Comparison of ENCODE assay signal across 9 cellular contexts in genomic region chr9:98045234-98046160, GRCh38. TPM values are rescaled to one million over a fixed set of nuclear protein-coding genes. Genes with fewer than 3 reads are reported as not detected.
A peak's percentile ranks its signal among the peaks of the same experiment; 100 is the strongest.
DNase-seq lines count a peak whose midpoint lies in the region; ATAC-seq and TF ChIP-seq lines count a peak whose summit lies in the region.
"Had no signal": no experiment of that assay in that cellular context is flagged by ENCODE, and none has a peak within 500 bp of the region (broad histone marks: within the 10 kb centered on the region; RNA-seq: fewer than 3 reads in every experiment).

No MANE protein-coding gene starts in this region.

- peak; percentile 86 for ATAC-seq in GM21423 (IDR thresholded peaks at IDR 0.05; ENCODE audit: unreplicated experiment)
- ATAC-seq in lower lobe of right lung = peak; percentile 61 to 75

- TF ChIP-seq CTCF in lower lobe of right lung (IDR thresholded peaks at IDR 0.05) = no peak
- TF ChIP-seq CTCF in hepatocyte (IDR thresholded peaks at IDR 0.05; ENCODE audit: poor library complexity) = no peak

- peak overlapping the region; percentile 73 for H3K4me3 ChIP-seq in Karpas-422 (ENCODE audit: low read length)
- H3K4me3 ChIP-seq in lower lobe of right lung = peak overlapping the region; percentile 28
- no peak overlapping the region for H3K4me3 ChIP-seq in hepatocyte

- H3K79me2 ChIP-seq in Karpas-422 (ENCODE audit: low read length) (peaks cover 47% of the 10 kb centered on the region), hepatocyte (no peaks in the 10 kb centered on the region)

- H3K4me2 ChIP-seq in Karpas-422 (ENCODE audit: low read depth, low read length, poor library complexity, severe bottlenecking) = peak overlapping the region; percentile 81
- no peak overlapping the region for H3K4me2 ChIP-seq in hepatocyte

- H3K27me3 ChIP-seq in Karpas-422 (ENCODE audit: low read length) (no peaks in the 10 kb centered on the region), lower lobe of right lung (ENCODE audit: low read depth) (no peaks in the 10 kb centered on the region), hepatocyte (no peaks in the 10 kb centered on the region)

- H2AFZ ChIP-seq in Karpas-422 (ENCODE audit: low read length) (no peak overlapping the region), hepatocyte (no peak overlapping the region)

- H3K9me2 ChIP-seq in Karpas-422 (replicated peaks; ENCODE audit: insufficient read depth, low read length) = no peaks in the 10 kb centered on the region
- H3K9me2 ChIP-seq in hepatocyte (replicated peaks; ENCODE audit: insufficient read depth) = no peaks in the 10 kb centered on the region

- peaks cover 21% of the 10 kb centered on the region for H3K36me3 ChIP-seq in Karpas-422 (ENCODE audit: insufficient read depth, low read length)
- H3K36me3 ChIP-seq in lower lobe of right lung = no peaks in the 10 kb centered on the region
- no peaks in the 10 kb centered on the region for H3K36me3 ChIP-seq in hepatocyte (replicated peaks; ENCODE audit: insufficient read depth, low read depth)

- intact Hi-C loops in lower lobe of right lung (cut with DNase I) = no loop called here

- H3K9ac ChIP-seq in Karpas-422 (ENCODE audit: low read length) = peak overlapping the region; percentile 82

- WGBS in hepatocyte (ENCODE audit: low lambda C conversion rate, missing lambda C conversion rate) = 84% methylated on average over 6 of the region's 6 CpGs

- H3K4me1 ChIP-seq in Karpas-422 (ENCODE audit: low read length) (peaks cover 71% of the 10 kb centered on the region), lower lobe of right lung (no peaks in the 10 kb centered on the region), hepatocyte (ENCODE audit: insufficient read depth) (no peaks in the 10 kb centered on the region)

- peak; percentile 82 for DNase-seq in GDM1 (lab: John Stamatoyannopoulos, UW)
- DNase-seq in Karpas-422 = peak; percentile 96
- DNase-seq in activated CD4-positive, alpha-beta T cell treated with anti-CD3 and anti-CD28 coated beads for 4 hours = peak; percentile 12 to 18
- DNase-seq in lower lobe of right lung = no peak
- DNase-seq in hepatocyte (ENCODE audit: low spot score) = no peak
- no peak for DNase-seq in putamen (ENCODE audit: low spot score)
- no peak for DNase-seq in ecto neural progenitor cell (ENCODE audit: low spot score)
- DNase-seq: IMR-90 had no signal

- H3K9me3 ChIP-seq in Karpas-422 (ENCODE audit: low read length) (no peaks in the 10 kb centered on the region), lower lobe of right lung (no peaks in the 10 kb centered on the region), hepatocyte (ENCODE audit: low read depth) (no peaks in the 10 kb centered on the region)

- H3K27ac ChIP-seq in Karpas-422 (ENCODE audit: low read length) (peak overlapping the region; percentile 92), lower lobe of right lung (peak overlapping the region; percentile 14), hepatocyte (no peak overlapping the region)

- H4K20me1 ChIP-seq in Karpas-422 (ENCODE audit: insufficient read depth, low read depth, low read length) (peaks cover 8% of the 10 kb centered on the region), hepatocyte (ENCODE audit: insufficient read depth, poor library complexity, severe bottlenecking) (no peaks in the 10 kb centered on the region)

RNA-seq across cellular contexts. Expression of gene NANS, which starts 11.0 kb away (rescaled TPM):
- total RNA-seq in Karpas-422 (2014; rRNA removed; shearing (Covaris generic); ENCODE audit: low replicate concordance) = 77.9 and 135 TPM in 2 replicates
- total RNA-seq in lower lobe of right lung = 61.9 TPM
- total RNA-seq in hepatocyte = 62.9 and 65.5 TPM in 2 replicates
- 88.8 and 116 TPM in 2 replicates for polyA plus RNA-seq in hepatocyte

Comparison
In these comparisons a context has a peak if more than half of its experiments do, and no peak if none do; other contexts are left out.
1. DNase-seq: peak in GDM1 (single experiment), Karpas-422 (single experiment) and activated CD4-positive, alpha-beta T cell treated with anti-CD3 and anti-CD28 coated beads for 4 hours (2 of 2); none in lower lobe of right lung (single experiment), hepatocyte (single experiment), putamen (single experiment) and ecto neural progenitor cell (single experiment).